Comparison of ENCODE assay signal across 17 cellular contexts in the genomic region with DNA sequence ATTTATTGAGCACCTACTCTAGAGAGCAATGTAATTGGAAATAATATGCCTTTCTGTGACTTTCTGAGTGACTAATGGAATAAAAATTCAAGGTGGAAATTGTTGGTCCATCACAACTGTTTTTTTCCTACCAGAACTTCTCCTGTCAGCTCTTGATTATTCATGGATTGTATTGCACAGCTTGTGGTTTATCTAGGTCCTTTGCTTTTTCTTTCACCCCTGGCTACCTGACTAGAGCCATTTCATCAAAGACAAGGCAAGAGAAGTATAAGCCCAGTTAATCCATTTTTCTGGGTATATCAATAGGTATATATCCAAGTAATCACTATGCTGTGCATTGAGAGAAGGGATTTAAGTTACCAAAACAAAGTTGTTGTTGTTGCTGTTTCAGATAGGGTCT.
DNase-seq lines count a peak whose midpoint lies in the region; ATAC-seq lines count a peak whose summit lies in the region.
"Had no signal": no experiment of that assay in that cellular context is flagged by ENCODE, and none has a peak within 500 bp of the region (broad histone marks: within the 10 kb centered on the region; RNA-seq: fewer than 3 reads in every experiment).

No MANE protein-coding gene starts in this region.

- H3K4me1 Mint-ChIP-seq in activated CD4-positive, alpha-beta T cell treated with anti-CD3 and anti-CD28 coated beads for 36 hours = peaks cover 27% of the 10 kb centered on the region
- peaks cover 10% of the 10 kb centered on the region for H3K4me1 Mint-ChIP-seq in activated naive CD4-positive, alpha-beta T cell treated with anti-CD3 and anti-CD28 coated beads, Interleukin-2, amount 50 U/mL, for 24 hours
- peaks cover 6% of the 10 kb centered on the region for H3K4me1 Mint-ChIP-seq in activated naive CD4-positive, alpha-beta T cell treated with anti-CD3 and anti-CD28 coated beads, Interleukin-2, amount 10 ng/mL, durations not matched to agents 7 days and 5 days
- H3K4me1 Mint-ChIP-seq in activated T-helper 17 cell treated with anti-CD3 and anti-CD28 coated beads, Interleukin-2, amount 50 U/mL, for 72 hours = no peaks in the 10 kb centered on the region
- H3K4me1 Mint-ChIP-seq: B cell had no signal

- peak overlapping the region; percentile 16 for H3K27ac Mint-ChIP-seq in activated CD4-positive, alpha-beta T cell treated with anti-CD3 and anti-CD28 coated beads for 36 hours
- peak overlapping the region; percentile 30 for H3K27ac Mint-ChIP-seq in activated naive CD4-positive, alpha-beta T cell treated with anti-CD3 and anti-CD28 coated beads, Interleukin-2, amount 50 U/mL, for 24 hours
- no peak overlapping the region for H3K27ac Mint-ChIP-seq in activated naive CD4-positive, alpha-beta T cell treated with anti-CD3 and anti-CD28 coated beads, Interleukin-2, amount 10 ng/mL, durations not matched to agents 7 days and 5 days
- no peak overlapping the region for H3K27ac Mint-ChIP-seq in activated T-helper 17 cell treated with anti-CD3 and anti-CD28 coated beads, Interleukin-2, amount 50 U/mL, for 72 hours
- H3K27ac Mint-ChIP-seq: B cell; CD4-positive, CD25-positive, alpha-beta regulatory T cell; CD8-positive, alpha-beta T cell; GM23338 had no signal

- intact Hi-C loops in activated CD4-positive, alpha-beta T cell treated with anti-CD3 and anti-CD28 coated beads for 36 hours (cut with DNase I, micrococcal nuclease) = loop anchor here in 1 of 2 experiments (5.0 kb wide), 1 partner anchor 207 kb away; no protein-coding TSS in a partner anchor

- H3K4me3 Mint-ChIP-seq in activated CD4-positive, alpha-beta T cell treated with anti-CD3 and anti-CD28 coated beads for 36 hours = no peak overlapping the region
- no peak overlapping the region for H3K4me3 Mint-ChIP-seq in activated naive CD4-positive, alpha-beta T cell treated with anti-CD3 and anti-CD28 coated beads, Interleukin-2, amount 50 U/mL, for 24 hours
- no peak overlapping the region for H3K4me3 Mint-ChIP-seq in activated naive CD4-positive, alpha-beta T cell treated with anti-CD3 and anti-CD28 coated beads, Interleukin-2, amount 10 ng/mL, durations not matched to agents 7 days and 5 days
- H3K4me3 Mint-ChIP-seq in activated T-helper 17 cell treated with anti-CD3 and anti-CD28 coated beads, Interleukin-2, amount 50 U/mL, for 72 hours = no peak overlapping the region
- H3K4me3 Mint-ChIP-seq: B cell; CD4-positive, CD25-positive, alpha-beta regulatory T cell; CD8-positive, alpha-beta T cell; GM23338; H9 had no signal

- CTCF ChIA-PET in activated CD4-positive, alpha-beta T cell treated with anti-CD3 and anti-CD28 coated beads for 36 hours (lab: Charles Lee) = interaction anchor here (0.6 kb wide), 1 partner anchor 90 kb away, joined by 3 read pairs; no protein-coding TSS in a partner anchor
- CTCF ChIA-PET in activated naive CD4-positive, alpha-beta T cell treated with anti-CD3 and anti-CD28 coated beads, Interleukin-2, amount 10 ng/mL, durations not matched to agents 7 days and 5 days (lab: Charles Lee) = no interaction called here

- H3K27me3 Mint-ChIP-seq in activated CD4-positive, alpha-beta T cell treated with anti-CD3 and anti-CD28 coated beads for 36 hours = no peaks in the 10 kb centered on the region
- H3K27me3 Mint-ChIP-seq in activated naive CD4-positive, alpha-beta T cell treated with anti-CD3 and anti-CD28 coated beads, Interleukin-2, amount 50 U/mL, for 24 hours = no peaks in the 10 kb centered on the region
- H3K27me3 Mint-ChIP-seq in activated naive CD4-positive, alpha-beta T cell treated with anti-CD3 and anti-CD28 coated beads, Interleukin-2, amount 10 ng/mL, durations not matched to agents 7 days and 5 days = peaks cover 8% of the 10 kb centered on the region
- H3K27me3 Mint-ChIP-seq in activated T-helper 17 cell treated with anti-CD3 and anti-CD28 coated beads, Interleukin-2, amount 50 U/mL, for 72 hours = no peaks in the 10 kb centered on the region

- peaks cover 4% of the 10 kb centered on the region for H3K36me3 Mint-ChIP-seq in activated CD4-positive, alpha-beta T cell treated with anti-CD3 and anti-CD28 coated beads for 36 hours (ENCODE audit: low read depth)
- H3K36me3 Mint-ChIP-seq in activated naive CD4-positive, alpha-beta T cell treated with anti-CD3 and anti-CD28 coated beads, Interleukin-2, amount 50 U/mL, for 24 hours = peaks cover 12% of the 10 kb centered on the region
- H3K36me3 Mint-ChIP-seq in activated naive CD4-positive, alpha-beta T cell treated with anti-CD3 and anti-CD28 coated beads, Interleukin-2, amount 10 ng/mL, durations not matched to agents 7 days and 5 days = no peaks in the 10 kb centered on the region
- H3K36me3 Mint-ChIP-seq in activated T-helper 17 cell treated with anti-CD3 and anti-CD28 coated beads, Interleukin-2, amount 50 U/mL, for 72 hours (ENCODE audit: low read depth) = no peaks in the 10 kb centered on the region

- DNase-seq in activated CD4-positive, alpha-beta T cell treated with anti-CD3 and anti-CD28 coated beads for 36 hours = no peak
- no peak for DNase-seq in activated CD4-positive, alpha-beta T cell treated with anti-CD3 and anti-CD28 coated beads for 4 hours
- no peak for DNase-seq in activated naive CD4-positive, alpha-beta T cell treated with anti-CD3 and anti-CD28 coated beads, Interleukin-2, amount 10 ng/mL, durations not matched to agents 7 days and 5 days
- DNase-seq in kidney tubule cell (ENCODE audit: low spot score) (peak; percentile 23), NCI-H187 treated with DMSO at 0.1 percent for 48 hours (lab: John Stamatoyannopoulos, UW) (no peak)
- no peak for DNase-seq in stimulated activated CD4-positive, alpha-beta T cell treated with anti-CD3 and anti-CD28 coated beads, Interleukin-1b, Interleukin-23, amount 100 ng/mL, for 48 hours
- DNase-seq: Caco-2; CD4-positive, CD25-positive, alpha-beta regulatory T cell; CD8-positive, alpha-beta T cell; DMS153; DND-41; H9 had no signal

- POLR2A ChIA-PET in activated CD4-positive, alpha-beta T cell treated with anti-CD3 and anti-CD28 coated beads for 36 hours (lab: Charles Lee) = no interaction called here

- ATAC-seq in activated CD4-positive, alpha-beta T cell treated with anti-CD3 and anti-CD28 coated beads for 36 hours = no peak
- ATAC-seq in activated T-helper 17 cell treated with anti-CD3 and anti-CD28 coated beads, Interleukin-2, amount 50 U/mL, for 72 hours (replicated peaks) = peak; percentile 26
- ATAC-seq: CD8-positive, alpha-beta T cell; GM23338; HCT116 had no signal

- no peaks in the 10 kb centered on the region for H3K9me3 Mint-ChIP-seq in activated CD4-positive, alpha-beta T cell treated with anti-CD3 and anti-CD28 coated beads for 36 hours (ENCODE audit: low read depth)
- no peaks in the 10 kb centered on the region for H3K9me3 Mint-ChIP-seq in activated naive CD4-positive, alpha-beta T cell treated with anti-CD3 and anti-CD28 coated beads, Interleukin-2, amount 50 U/mL, for 24 hours
- no peaks in the 10 kb centered on the region for H3K9me3 Mint-ChIP-seq in activated naive CD4-positive, alpha-beta T cell treated with anti-CD3 and anti-CD28 coated beads, Interleukin-2, amount 10 ng/mL, durations not matched to agents 7 days and 5 days
- H3K9me3 Mint-ChIP-seq in activated T-helper 17 cell treated with anti-CD3 and anti-CD28 coated beads, Interleukin-2, amount 50 U/mL, for 72 hours = peaks cover under 1% of the 10 kb centered on the region

Comparison
In these comparisons a context has a peak if more than half of its experiments do, and no peak if none do; other contexts are left out.
1. H3K27ac Mint-ChIP-seq: peak in activated CD4-positive, alpha-beta T cell treated with anti-CD3 and anti-CD28 coated beads for 36 hours (single experiment) and activated naive CD4-positive, alpha-beta T cell treated with anti-CD3 and anti-CD28 coated beads, Interleukin-2, amount 50 U/mL, for 24 hours (single experiment); none in activated naive CD4-positive, alpha-beta T cell treated with anti-CD3 and anti-CD28 coated beads, Interleukin-2, amount 10 ng/mL, durations not matched to agents 7 days and 5 days (single experiment) and activated T-helper 17 cell treated with anti-CD3 and anti-CD28 coated beads, Interleukin-2, amount 50 U/mL, for 72 hours (single experiment).